In genomic region chr2:162084561-162084960, GRCh38 we compare ENCODE assay signal across 27 cellular contexts. TPM values are rescaled to one million over a fixed set of nuclear protein-coding genes. Genes with fewer than 3 reads are reported as not detected.
A peak's percentile ranks its signal among the peaks of the same experiment; 100 is the strongest.
DNase-seq lines count a peak whose midpoint lies in the region; ATAC-seq and TF ChIP-seq lines count a peak whose summit lies in the region.
"Had no signal": no experiment of that assay in that cellular context is flagged by ENCODE, and none has a peak within 500 bp of the region (broad histone marks: within the 10 kb centered on the region; RNA-seq: fewer than 3 reads in every experiment).

No MANE protein-coding gene starts in this region.

- H2BK120ac ChIP-seq in mesenchymal stem cell (ENCODE audit: low read depth, low read length), result no peak overlapping the region

- H3K27me3 ChIP-seq in GM23248 (replicated peaks; ENCODE audit: insufficient read depth), result no peaks in the 10 kb centered on the region
- H3K27me3 ChIP-seq in mesenchymal stem cell (ENCODE audit: control insufficient read depth in 1 of 2, insufficient read depth in 1 of 2, low read length in 2 of 2), result no peaks in the 10 kb centered on the region
- H3K27me3 ChIP-seq in smooth muscle cell (ENCODE audit: low read depth), result no peaks in the 10 kb centered on the region
- H3K27me3 ChIP-seq: BLaER1 treated with 17β-estradiol and CSF1 and Interleukin-3, amounts not matched to agents 10 nM and 100 nM; Peyer's patch; SJSA1 had no signal

- H3K79me2 ChIP-seq in GM23248 (ENCODE audit: insufficient read depth) (no peaks in the 10 kb centered on the region), smooth muscle cell (ENCODE audit: low read depth) (no peaks in the 10 kb centered on the region)

- H3K27ac ChIP-seq in GM23248 (peak overlapping the region; percentile 77; the same call in 1 of the 2 replicates), mesenchymal stem cell (ENCODE audit: low read length, poor library complexity, severe bottlenecking) (no peak overlapping the region), smooth muscle cell (ENCODE audit: low read depth) (peak overlapping the region; percentile 60)
- H3K27ac ChIP-seq: BLaER1 treated with 17β-estradiol and CSF1 and Interleukin-3, amounts not matched to agents 10 nM and 100 nM; Peyer's patch; SJSA1 had no signal

- no peak for TF ChIP-seq CTCF in smooth muscle cell (IDR thresholded peaks at IDR 0.05; ENCODE audit: borderline replicate concordance, insufficient read depth, poor library complexity, severe bottlenecking)

- H3F3A ChIP-seq in GM23248 (ENCODE audit: insufficient read depth) (peaks cover 41% of the 10 kb centered on the region), smooth muscle cell (ENCODE audit: low read depth) (peaks cover 7% of the 10 kb centered on the region)

- no peak overlapping the region for H2BK12ac ChIP-seq in mesenchymal stem cell (ENCODE audit: low read length in 2 of 2)

- H3K9ac ChIP-seq in GM23248 (no peak overlapping the region), mesenchymal stem cell (ENCODE audit: low read length) (peak overlapping the region; percentile 83), smooth muscle cell (ENCODE audit: low read depth) (no peak overlapping the region)
- H3K9ac ChIP-seq: BLaER1 treated with 17β-estradiol and CSF1 and Interleukin-3, amounts not matched to agents 10 nM and 100 nM had no signal

- H3K36me3 ChIP-seq in GM23248 (ENCODE audit: low read depth) (no peaks in the 10 kb centered on the region), mesenchymal stem cell (ENCODE audit: control insufficient read depth in 1 of 2, insufficient read depth in 2 of 2, low read depth in 1 of 2, low read length in 2 of 2) (no peaks in the 10 kb centered on the region), smooth muscle cell (ENCODE audit: low read depth) (no peaks in the 10 kb centered on the region)
- H3K36me3 ChIP-seq: Peyer's patch, SJSA1 had no signal

- 53 to 56% methylated on average over 2 of the region's 2 CpGs for WGBS in GM23248 (ENCODE audit: low coverage in 1 of 2, low lambda C conversion rate in 2 of 2, missing lambda C conversion rate in 2 of 2), 2 experiments
- WGBS in mesenchymal stem cell, result no CpG with 5 or more reads among the region's 2 CpGs
- WGBS in smooth muscle cell (ENCODE audit: low lambda C conversion rate), result 33% methylated on average over 2 of the region's 2 CpGs

- ATAC-seq in HG02798 (IDR thresholded peaks at IDR 0.05; ENCODE audit: poor library complexity, unreplicated experiment), result no peak

- no peak overlapping the region for H3K4me3 ChIP-seq in GM23248
- H3K4me3 ChIP-seq in mesenchymal stem cell (ENCODE audit: insufficient read depth in 1 of 2, low read depth in 1 of 2, low read length in 2 of 2), result no peak overlapping the region
- no peak overlapping the region for H3K4me3 ChIP-seq in smooth muscle cell
- H3K4me3 ChIP-seq: BLaER1 treated with 17β-estradiol and CSF1 and Interleukin-3, amounts not matched to agents 10 nM and 100 nM; Peyer's patch; SJSA1 had no signal

- H2AFZ ChIP-seq in GM23248 (no peak overlapping the region), mesenchymal stem cell (ENCODE audit: low read depth, low read length) (no peak overlapping the region), smooth muscle cell (ENCODE audit: low read depth) (no peak overlapping the region)

- no peaks in the 10 kb centered on the region for H3K9me3 ChIP-seq in GM23248 (ENCODE audit: low read depth)
- H3K9me3 ChIP-seq in mesenchymal stem cell (ENCODE audit: control insufficient read depth, low read length), result peaks cover 10% of the 10 kb centered on the region
- peaks cover 3% of the 10 kb centered on the region for H3K9me3 ChIP-seq in smooth muscle cell (replicated peaks; ENCODE audit: low read depth)
- H3K9me3 ChIP-seq: SJSA1 had no signal

- no peak overlapping the region for H4K91ac ChIP-seq in mesenchymal stem cell (ENCODE audit: low read length)

- no peak overlapping the region for H2BK15ac ChIP-seq in mesenchymal stem cell (ENCODE audit: low read depth, poor library complexity, severe bottlenecking)

- no peak overlapping the region for H3K4me2 ChIP-seq in GM23248 (ENCODE audit: unreplicated experiment)
- no peak overlapping the region for H3K4me2 ChIP-seq in mesenchymal stem cell (ENCODE audit: low read length, poor library complexity, severe bottlenecking)
- H3K4me2 ChIP-seq in smooth muscle cell, result peak overlapping the region; percentile 53
- H3K4me2 ChIP-seq: BLaER1 treated with 17β-estradiol and CSF1 and Interleukin-3, amounts not matched to agents 10 nM and 100 nM had no signal

- H4K20me1 ChIP-seq in GM23248 (ENCODE audit: insufficient read depth), result no peaks in the 10 kb centered on the region
- no peaks in the 10 kb centered on the region for H4K20me1 ChIP-seq in smooth muscle cell (ENCODE audit: low read depth)
- H4K20me1 ChIP-seq: BLaER1 treated with 17β-estradiol and CSF1 and Interleukin-3, amounts not matched to agents 10 nM and 100 nM had no signal

- no peak overlapping the region for H3K4ac ChIP-seq in mesenchymal stem cell (ENCODE audit: low read depth in 1 of 2, low read length in 2 of 2)

- no peaks in the 10 kb centered on the region for H3K79me1 ChIP-seq in mesenchymal stem cell (replicated peaks; ENCODE audit: low read length, poor library complexity, severe bottlenecking)

- no peak overlapping the region for H3K18ac ChIP-seq in mesenchymal stem cell (ENCODE audit: low read depth in 1 of 2, low read length in 2 of 2)

- no peak overlapping the region for H4K8ac ChIP-seq in mesenchymal stem cell (ENCODE audit: low read length)

- no peak overlapping the region for H3K14ac ChIP-seq in mesenchymal stem cell (ENCODE audit: low read length in 2 of 2)

- H2BK5ac ChIP-seq in mesenchymal stem cell (ENCODE audit: low read depth, low read length, poor library complexity, severe bottlenecking), result no peak overlapping the region

- H3K4me1 ChIP-seq in GM23248 (ENCODE audit: insufficient read depth), result peaks cover 53% of the 10 kb centered on the region
- no peaks in the 10 kb centered on the region for H3K4me1 ChIP-seq in mesenchymal stem cell (ENCODE audit: control insufficient read depth, insufficient read depth, low read depth, low read length)
- H3K4me1 ChIP-seq in smooth muscle cell (ENCODE audit: low read depth), result peaks cover 16% of the 10 kb centered on the region
- H3K4me1 ChIP-seq: Peyer's patch, SJSA1 had no signal

- no peak overlapping the region for H3K23ac ChIP-seq in mesenchymal stem cell (ENCODE audit: low read length in 2 of 2)

- DNase-seq in GM23248, result no peak
- peak; percentile 76 for DNase-seq in NCI-H82 treated with DMSO at 0.1 percent for 48 hours (lab: John Stamatoyannopoulos, UW; ENCODE audit: unreplicated experiment)
- peak; percentile 46 for DNase-seq in mesenchymal stem cell
- no peak for DNase-seq in smooth muscle cell (lab: John Stamatoyannopoulos, UW; ENCODE audit: unreplicated experiment)
- no peak for DNase-seq in activated CD4-positive, alpha-beta T cell treated with anti-CD3 and anti-CD28 coated beads, Interleukin-2, amount 50 U/mL, for 48 hours
- DNase-seq in DMS153 (lab: John Stamatoyannopoulos, UW), result no peak
- DNase-seq: Caco-2; CD4-positive, alpha-beta memory T cell; DMS 273 treated with DMSO at 0.1 percent for 48 hours; DND-41; GOT3; HCEC 1CT; Kasumi-1; MM.1S; NCI-H1092; NCI-H1436 treated with DMSO at 0.1 percent for 48 hours; NCI-H2029 treated with DMSO at 0.1 percent for 48 hours; NCI-H345; NCI-H524; NCI-H774; Peyer's patch; T-helper 1 cell had no signal

- in situ Hi-C loops in GM23248 (cut with MboI), result no loop called here

- H3K9me2 ChIP-seq in GM23248 (ENCODE audit: insufficient read depth), result no peaks in the 10 kb centered on the region; the same call in 1 of the 2 replicates

- no peak overlapping the region for H2AK5ac ChIP-seq in mesenchymal stem cell (ENCODE audit: low read length, severe bottlenecking)

RNA-seq across cellular contexts. Expression of gene DPP4, which starts 10.5 kb away (rescaled TPM):
- total RNA-seq in GM23248 (2014; rRNA removed; shearing (Covaris generic)), result 33.5 and 39.9 TPM in 2 replicates
- polyA plus RNA-seq in GM23248 (2016; fragmentation: Nextera tagmentation; extraction: Ambion mirVana), result 30.1 and 31.6 TPM in 2 replicates
- polyA plus RNA-seq in mesenchymal stem cell (2013, experiment 1 of 2), result 80.0 TPM
- 82.7 TPM for polyA plus RNA-seq in mesenchymal stem cell (2013, experiment 2 of 2)
- 29.5 and 32.0 TPM in 2 replicates for total RNA-seq in smooth muscle cell
- polyA plus RNA-seq in smooth muscle cell, result 17.6 and 24.8 TPM in 2 replicates
- total RNA-seq: G401, OCI-LY7, SJSA1 had no signal

Comparison
In these comparisons a context has a peak if more than half of its experiments do, and no peak if none do; other contexts are left out.
1. DNase-seq: peak in NCI-H82 treated with DMSO at 0.1 percent for 48 hours (single experiment) and mesenchymal stem cell (single experiment); none in GM23248 (single experiment), smooth muscle cell (single experiment), activated CD4-positive, alpha-beta T cell treated with anti-CD3 and anti-CD28 coated beads, Interleukin-2, amount 50 U/mL, for 48 hours (0 of 2) and DMS153 (single experiment).